Comparison of ENCODE assay signal across 1 cellular context in genomic region chr6:2768696-2769095, GRCh38.
TF ChIP-seq lines count a peak whose summit lies in the region.

No MANE protein-coding gene starts in this region.

TF ChIP-seq in GM12878, 131 proteins besides CTCF, POLR2A, EP300 and RAD21:
- TF ChIP-seq BCL11A (IDR thresholded peaks at IDR 0.05; ENCODE audit: low read depth, low read length) = no peak
- TF ChIP-seq ZNF687 (IDR thresholded peaks at IDR 0.05) = no peak
- TF ChIP-seq CBX5 (IDR thresholded peaks at IDR 0.05; ENCODE audit: low read depth) = no peak
- no peak for TF ChIP-seq ZBTB40 (IDR thresholded peaks at IDR 0.05; ENCODE audit: borderline replicate concordance)
- TF ChIP-seq TCF12 (IDR thresholded peaks at IDR 0.05; ENCODE audit: low read depth, low read length) = no peak
- no peak for TF ChIP-seq NR2C1 (IDR thresholded peaks at IDR 0.05)
- peak; percentile 21 for TF ChIP-seq BCL3 (IDR thresholded peaks at IDR 0.05; ENCODE audit: borderline replicate concordance, insufficient read depth, low read depth, low read length, poor library complexity, severe bottlenecking)
- no peak for TF ChIP-seq EGR1 (IDR thresholded peaks at IDR 0.05; ENCODE audit: borderline replicate concordance in 1 of 2, low read depth in 2 of 2, low read length in 2 of 2)
